8 cellular contexts compared by ENCODE assay signal in genomic region chr6:11366183-11366933, GRCh38.
A peak's percentile ranks its signal among the peaks of the same experiment; 100 is the strongest.
DNase-seq lines count a peak whose midpoint lies in the region; ATAC-seq and TF ChIP-seq lines count a peak whose summit lies in the region.

No MANE protein-coding gene starts in this region.

- no peaks in the 10 kb centered on the region for H3K9me3 ChIP-seq in psoas muscle

- H3K9me3 Mint-ChIP-seq in activated T-helper 17 cell treated with anti-CD3 and anti-CD28 coated beads, Interleukin-2, amount 50 U/mL, for 72 hours = peaks cover 6% of the 10 kb centered on the region

- ATAC-seq in GM19351 (IDR thresholded peaks at IDR 0.05; ENCODE audit: unreplicated experiment) = peak; percentile 83
- peak; percentile 71 for ATAC-seq in HG03432 (IDR thresholded peaks at IDR 0.05; ENCODE audit: unreplicated experiment)
- peak; percentile 70 for ATAC-seq in activated T-helper 17 cell treated with anti-CD3 and anti-CD28 coated beads, Interleukin-2, amount 50 U/mL, for 72 hours (replicated peaks)
- ATAC-seq in psoas muscle = no peak
- no peak for ATAC-seq in HG03097 (IDR thresholded peaks at IDR 0.05; ENCODE audit: low FRiP score, unreplicated experiment)

- no peaks in the 10 kb centered on the region for H3K27me3 Mint-ChIP-seq in activated T-helper 17 cell treated with anti-CD3 and anti-CD28 coated beads, Interleukin-2, amount 50 U/mL, for 72 hours

- H3K27ac Mint-ChIP-seq in activated T-helper 17 cell treated with anti-CD3 and anti-CD28 coated beads, Interleukin-2, amount 50 U/mL, for 72 hours = peak overlapping the region; percentile 73

- peaks cover 78% of the 10 kb centered on the region for H3K4me1 Mint-ChIP-seq in activated T-helper 17 cell treated with anti-CD3 and anti-CD28 coated beads, Interleukin-2, amount 50 U/mL, for 72 hours

- no peaks in the 10 kb centered on the region for H3K36me3 ChIP-seq in psoas muscle (ENCODE audit: insufficient read depth in 1 of 2, low read depth in 1 of 2)
- H3K36me3 ChIP-seq in brain microvascular endothelial cell (replicated peaks) = no peaks in the 10 kb centered on the region

- H3K27me3 ChIP-seq in psoas muscle (ENCODE audit: insufficient read depth in 3 of 3, low read length in 2 of 3) (no peaks in the 10 kb centered on the region), brain microvascular endothelial cell (replicated peaks) (no peaks in the 10 kb centered on the region)

- DNase-seq in CD1c-positive myeloid dendritic cell (ENCODE audit: extremely low spot score) (peak; percentile 51), psoas muscle (no peak), retina (no peak), brain microvascular endothelial cell (no peak)

- H3K36me3 Mint-ChIP-seq in activated T-helper 17 cell treated with anti-CD3 and anti-CD28 coated beads, Interleukin-2, amount 50 U/mL, for 72 hours (ENCODE audit: low read depth) = peaks cover 47% of the 10 kb centered on the region

- intact Hi-C loops in psoas muscle (cut with DNase I) = loop anchor here in 1 of 2 donors (5.0 kb wide), 1 partner anchor 134 kb away; the partner anchor contains the start of gene NEDD9

- peak overlapping the region; percentile 38 for H3K4me3 Mint-ChIP-seq in activated T-helper 17 cell treated with anti-CD3 and anti-CD28 coated beads, Interleukin-2, amount 50 U/mL, for 72 hours

- no peaks in the 10 kb centered on the region for H3K4me1 ChIP-seq in psoas muscle

- peak overlapping the region; percentile 59 for H3K27ac ChIP-seq in psoas muscle
- no peak overlapping the region for H3K27ac ChIP-seq in brain microvascular endothelial cell

- TF ChIP-seq CTCF in psoas muscle (IDR thresholded peaks at IDR 0.05) (no peak), brain microvascular endothelial cell (IDR thresholded peaks at IDR 0.05; ENCODE audit: low read depth, low read length, missing control alignments) (no peak)

- in situ Hi-C loops in brain microvascular endothelial cell (cut with HindIII; ENCODE audit: low pct_ligation_motif_present, low sequenced_read_pairs) = no loop called here

- H3K4me3 ChIP-seq in psoas muscle = no peak overlapping the region
- no peak overlapping the region for H3K4me3 ChIP-seq in brain microvascular endothelial cell (ENCODE audit: low read depth, low read length)

- WGBS in psoas muscle, 3 donors = 72 to 84% (median 75%) methylated on average over 7 of the region's 7 CpGs

Comparison
In these comparisons a context has a peak if more than half of its experiments do, and no peak if none do; other contexts are left out.
1. ATAC-seq: peak in GM19351 (single experiment), HG03432 (single experiment) and activated T-helper 17 cell treated with anti-CD3 and anti-CD28 coated beads, Interleukin-2, amount 50 U/mL, for 72 hours (single experiment); none in psoas muscle (0 of 4) and HG03097 (single experiment).